In genomic region chr13:98083507-98083906, GRCh38 we compare ENCODE assay signal across 13 cellular contexts. TPM values are rescaled to one million over a fixed set of nuclear protein-coding genes. Genes with fewer than 3 reads are reported as not detected.
DNase-seq lines count a peak whose midpoint lies in the region; TF ChIP-seq lines count a peak whose summit lies in the region.
"Had no signal": no experiment of that assay in that cellular context is flagged by ENCODE, and none has a peak within 500 bp of the region (broad histone marks: within the 10 kb centered on the region; RNA-seq: fewer than 3 reads in every experiment).

No MANE protein-coding gene starts in this region.

- in situ Hi-C loops in GM13976 (cut with MboI; ENCODE audit: low sequenced_read_pairs, unreplicated experiment) = no loop called here

- no peak overlapping the region for H3K4me3 ChIP-seq in fibroblast of villous mesenchyme (ENCODE audit: low read depth, low read length)

- DNase-seq in DMS 273 (lab: John Stamatoyannopoulos, UW; ENCODE audit: unreplicated experiment) (peak; percentile 37), DMS 273 treated with DMSO at 0.1 percent for 48 hours (lab: John Stamatoyannopoulos, UW) (no peak), SW 1271 (lab: John Stamatoyannopoulos, UW) (peak; percentile 90 to 92), fibroblast of villous mesenchyme (ENCODE audit: low read depth) (peak; percentile 59), smooth muscle cell of the brain vasculature (ENCODE audit: low read depth, low spot score) (peak; percentile 26), putamen (ENCODE audit: low spot score) (no peak), NCI-H748 treated with DMSO at 0.1 percent for 48 hours (lab: John Stamatoyannopoulos, UW) (no peak), GM13976 (ENCODE audit: low spot score) (no peak)
- DNase-seq: activated CD4-positive, alpha-beta T cell treated with anti-CD3 and anti-CD28 coated beads for 36 hours; activated effector memory CD4-positive, alpha-beta T cell treated with Interleukin-2 at 50 U/mL for 16 hours; GDM1; naive B cell; NCI-H446 had no signal

- no peak for TF ChIP-seq CTCF in fibroblast of villous mesenchyme (IDR thresholded peaks at IDR 0.05; ENCODE audit: insufficient read depth, low read depth, low read length)
- TF ChIP-seq CTCF in GM13976 (IDR thresholded peaks at IDR 0.05; ENCODE audit: borderline replicate concordance, control extremely low read depth, extremely low read depth, insufficient read depth, missing control alignments) = no peak

RNA-seq across cellular contexts. Expression of gene FARP1, which starts 59.4 kb away (rescaled TPM):
- total RNA-seq in fibroblast of villous mesenchyme = 110 and 125 TPM in 2 replicates

Comparison
In these comparisons a context has a peak if more than half of its experiments do, and no peak if none do; other contexts are left out.
1. DNase-seq: peak in DMS 273 (single experiment), SW 1271 (2 of 2), fibroblast of villous mesenchyme (single experiment) and smooth muscle cell of the brain vasculature (single experiment); none in DMS 273 treated with DMSO at 0.1 percent for 48 hours (single experiment), putamen (single experiment), NCI-H748 treated with DMSO at 0.1 percent for 48 hours (single experiment) and GM13976 (single experiment).